20 cellular contexts compared by ENCODE assay signal in genomic region chr20:43462369-43463132, GRCh38.
"Had no signal": no experiment of that assay in that cellular context is flagged by ENCODE, and none has a peak within 500 bp of the region (broad histone marks: within the 10 kb centered on the region; RNA-seq: fewer than 3 reads in every experiment).

No MANE protein-coding gene starts in this region.

- H3K9me3 ChIP-seq: body of pancreas, suprapubic skin had no signal

- FAIRE-seq: colon, endometrium, islet of Langerhans had no signal

- H3K9me3 Mint-ChIP-seq: activated CD4-positive, alpha-beta T cell treated with anti-CD3 and anti-CD28 coated beads, Interleukin-2, amount 10 ng/mL, durations not matched to agents 24 days and 14 days; activated naive CD4-positive, alpha-beta T cell treated with anti-CD3 and anti-CD28 coated beads, Interleukin-2, amount 10 ng/mL, durations not matched to agents 7 days and 5 days; activated T-helper 2 cell treated with anti-CD3 and anti-CD28 coated beads, Interferon-gamma antibody, Interleukin-2, Interleukin-4, amounts not matched to agents 10 μg/mL and 5 μg/mL and 100 μg/mL, durations not matched to agents 14 hours and 24 hours and 36 hours; stimulated activated naive CD8-positive, alpha-beta T cell treated with anti-CD3 and anti-CD28 coated beads, Interleukin-15, Interleukin-2, amounts not matched to agents 100 ng/mL and 50 ng/mL, for 24 hours; T-helper 2 cell treated with Interferon-gamma antibody and Interleukin-4, amounts not matched to agents 5 μg/mL and 100 μg/mL, for 36 hours had no signal

- H3K4me3 Mint-ChIP-seq: activated CD4-positive, alpha-beta T cell treated with anti-CD3 and anti-CD28 coated beads, Interleukin-2, amount 10 ng/mL, durations not matched to agents 24 days and 14 days; activated naive CD4-positive, alpha-beta T cell treated with anti-CD3 and anti-CD28 coated beads, Interleukin-2, amount 10 ng/mL, durations not matched to agents 7 days and 5 days; T-helper 2 cell treated with Interferon-gamma antibody and Interleukin-4, amounts not matched to agents 5 μg/mL and 100 μg/mL, for 36 hours had no signal

- DNase-seq: activated CD4-positive, alpha-beta T cell treated with anti-CD3 and anti-CD28 coated beads, Interleukin-2, amount 10 ng/mL, durations not matched to agents 24 days and 14 days; activated CD4-positive, CD25-positive, alpha-beta regulatory T cell; activated CD8-positive, alpha-beta memory T cell treated with anti-CD3 and anti-CD28 coated beads for 24 hours; activated naive CD4-positive, alpha-beta T cell treated with anti-CD3 and anti-CD28 coated beads, Interleukin-2, amount 10 ng/mL, durations not matched to agents 7 days and 5 days; amygdala; body of pancreas; caudate nucleus; left colon; stimulated activated CD4-positive, alpha-beta T cell treated with anti-CD3 and anti-CD28 coated beads, Interleukin-4, amount 100 ng/mL, for 4 hours; stimulated activated CD8-positive, alpha-beta memory T cell treated with anti-CD3 and anti-CD28 coated beads, Interleukin-4, amount 100 ng/mL, for 48 hours; trophoblast cell had no signal

- H3K27ac Mint-ChIP-seq: activated CD4-positive, alpha-beta T cell treated with anti-CD3 and anti-CD28 coated beads, Interleukin-2, amount 10 ng/mL, durations not matched to agents 24 days and 14 days; activated naive CD4-positive, alpha-beta T cell treated with anti-CD3 and anti-CD28 coated beads, Interleukin-2, amount 10 ng/mL, durations not matched to agents 7 days and 5 days; activated T-helper 2 cell treated with anti-CD3 and anti-CD28 coated beads, Interferon-gamma antibody, Interleukin-2, Interleukin-4, amounts not matched to agents 10 μg/mL and 5 μg/mL and 100 μg/mL, durations not matched to agents 14 hours and 24 hours and 36 hours; T-helper 2 cell treated with Interferon-gamma antibody and Interleukin-4, amounts not matched to agents 5 μg/mL and 100 μg/mL, for 36 hours had no signal

- H3K4me3 ChIP-seq: body of pancreas, lung, skin epidermis, suprapubic skin had no signal

- H3K27me3 ChIP-seq: body of pancreas, suprapubic skin had no signal

- H3K27ac ChIP-seq: body of pancreas, skin epidermis, suprapubic skin had no signal

- ATAC-seq: body of pancreas, left colon had no signal

- H3K27me3 Mint-ChIP-seq: activated CD4-positive, alpha-beta T cell treated with anti-CD3 and anti-CD28 coated beads, Interleukin-2, amount 10 ng/mL, durations not matched to agents 24 days and 14 days; activated naive CD4-positive, alpha-beta T cell treated with anti-CD3 and anti-CD28 coated beads, Interleukin-2, amount 10 ng/mL, durations not matched to agents 7 days and 5 days; stimulated activated naive CD8-positive, alpha-beta T cell treated with anti-CD3 and anti-CD28 coated beads, Interleukin-15, Interleukin-2, amounts not matched to agents 100 ng/mL and 50 ng/mL, for 24 hours had no signal
